In genomic region chr21:44902268-44903053, GRCh38 we compare ENCODE assay signal across 2 cellular contexts.
TF ChIP-seq lines count a peak whose summit lies in the region.

No MANE protein-coding gene starts in this region.

TF ChIP-seq in GM12878, 131 proteins besides CTCF, POLR2A, EP300 and RAD21:
- TF ChIP-seq PAX5 (IDR thresholded peaks at IDR 0.05; ENCODE audit: borderline replicate concordance, low read depth, low read length) (no peak), BCL3 (IDR thresholded peaks at IDR 0.05; ENCODE audit: borderline replicate concordance, insufficient read depth, low read depth, low read length, poor library complexity, severe bottlenecking) (peak; percentile 43), CHD1 (IDR thresholded peaks at IDR 0.05; ENCODE audit: low read depth, low read length) (no peak), SIN3A (IDR thresholded peaks at IDR 0.05; ENCODE audit: low read depth, low read length) (no peak), NR2C2 (IDR thresholded peaks at IDR 0.05; ENCODE audit: borderline replicate concordance, control insufficient read depth, insufficient read length, low read depth) (peak; percentile 9), PBX3 (IDR thresholded peaks at IDR 0.05; ENCODE audit: insufficient replicate concordance, low read depth, low read length) (peak; percentile 32), E2F4 (IDR thresholded peaks at IDR 0.05; ENCODE audit: low read depth, low read length) (no peak), BACH1 (IDR thresholded peaks at IDR 0.05; ENCODE audit: borderline replicate concordance) (no peak), CBFB (IDR thresholded peaks at IDR 0.05; ENCODE audit: low read depth) (no peak), TCF3 (IDR thresholded peaks at IDR 0.05; ENCODE audit: borderline replicate concordance, insufficient read depth, low read depth, low read length) (peak; percentile 60; the same call in 1 of the 2 replicates), TAF1 (IDR thresholded peaks at IDR 0.05; ENCODE audit: borderline replicate concordance, low read depth, low read length) (no peak), POLR2AphosphoS2 (IDR thresholded peaks at IDR 0.05; ENCODE audit: low read depth, low read length) (no peak)

TF ChIP-seq in HepG2, 621 proteins besides CTCF, POLR2A, EP300 and RAD21:
- no peak for TF ChIP-seq TBL1XR1 (IDR thresholded peaks at IDR 0.05; ENCODE audit: borderline replicate concordance, low read length, partially characterized antibody)
- TF ChIP-seq ZNF501 (CRISPR knock-in tag; IDR thresholded peaks at IDR 0.05) = no peak
- TF ChIP-seq ZNF414 (CRISPR knock-in tag; IDR thresholded peaks at IDR 0.05) = no peak
- no peak for TF ChIP-seq RORA (CRISPR knock-in tag; IDR thresholded peaks at IDR 0.05)
- TF ChIP-seq MNT (IDR thresholded peaks at IDR 0.05) = peak; percentile 41; the same call in 1 of the 2 replicates
